ENCODE assay signal across 12 cellular contexts in genomic region chr4:55303818-55304217, GRCh38. TPM values are rescaled to one million over a fixed set of nuclear protein-coding genes. Genes with fewer than 3 reads are reported as not detected.
DNase-seq lines count a peak whose midpoint lies in the region; ATAC-seq and TF ChIP-seq lines count a peak whose summit lies in the region.
"Had no signal": no experiment of that assay in that cellular context is flagged by ENCODE, and none has a peak within 500 bp of the region (broad histone marks: within the 10 kb centered on the region; RNA-seq: fewer than 3 reads in every experiment).

No MANE protein-coding gene starts in this region.

- H3K36me3 Mint-ChIP-seq in CD8-positive, alpha-beta T cell: no peaks in the 10 kb centered on the region
- H3K36me3 Mint-ChIP-seq in activated CD4-positive, alpha-beta memory T cell treated with anti-CD3 and anti-CD28 coated beads for 36 hours: no peaks in the 10 kb centered on the region

- H3K27ac Mint-ChIP-seq in CD8-positive, alpha-beta T cell: no peak overlapping the region
- no peak overlapping the region for H3K27ac Mint-ChIP-seq in activated CD4-positive, alpha-beta memory T cell treated with anti-CD3 and anti-CD28 coated beads for 36 hours

- ATAC-seq in CD8-positive, alpha-beta T cell: no peak
- ATAC-seq in HG02678 (IDR thresholded peaks at IDR 0.05; ENCODE audit: unreplicated experiment): no peak
- ATAC-seq: gastrocnemius medialis, Panc1 had no signal

- no peak overlapping the region for H3K9ac ChIP-seq in fibroblast of lung (ENCODE audit: insufficient read depth, low read length)
- H3K9ac ChIP-seq: BLaER1 had no signal

- H3K4me3 Mint-ChIP-seq in CD8-positive, alpha-beta T cell: no peak overlapping the region
- H3K4me3 Mint-ChIP-seq in activated CD4-positive, alpha-beta memory T cell treated with anti-CD3 and anti-CD28 coated beads for 36 hours: no peak overlapping the region

- in situ Hi-C loops in Caki2 (cut with HindIII; ENCODE audit: low pct_unique_long_range_greater_than_20kb, low sequenced_read_pairs): no loop called here

- H3K4me1 Mint-ChIP-seq in CD8-positive, alpha-beta T cell (ENCODE audit: low read depth): no peaks in the 10 kb centered on the region
- H3K4me1 Mint-ChIP-seq in activated CD4-positive, alpha-beta memory T cell treated with anti-CD3 and anti-CD28 coated beads for 36 hours (ENCODE audit: low read depth): no peaks in the 10 kb centered on the region

- no peaks in the 10 kb centered on the region for H4K20me1 ChIP-seq in fibroblast of lung (ENCODE audit: control insufficient read depth, extremely low read depth, insufficient read depth, low read length)
- H4K20me1 ChIP-seq: BLaER1 had no signal

- intact Hi-C loops in CD8-positive, alpha-beta T cell (cut with DNase I, micrococcal nuclease): no loop called here
- intact Hi-C loops in activated CD4-positive, alpha-beta memory T cell treated with anti-CD3 and anti-CD28 coated beads for 36 hours (cut with micrococcal nuclease): no loop called here

- H3K27me3 Mint-ChIP-seq in CD8-positive, alpha-beta T cell (ENCODE audit: low read depth): peaks cover 7% of the 10 kb centered on the region
- peaks cover 5% of the 10 kb centered on the region for H3K27me3 Mint-ChIP-seq in activated CD4-positive, alpha-beta memory T cell treated with anti-CD3 and anti-CD28 coated beads for 36 hours

- H3K4me1 ChIP-seq in fibroblast of lung (ENCODE audit: control insufficient read depth, extremely low read depth, insufficient read depth, low read length): peaks cover 5% of the 10 kb centered on the region
- H3K4me1 ChIP-seq in CD8-positive, alpha-beta T cell (ENCODE audit: insufficient read depth, low read length): no peaks in the 10 kb centered on the region
- H3K4me1 ChIP-seq: BLaER1, gastrocnemius medialis had no signal

- no peaks in the 10 kb centered on the region for H3K36me3 ChIP-seq in fibroblast of lung (ENCODE audit: control insufficient read depth, insufficient read depth, low read length)
- H3K36me3 ChIP-seq in CD8-positive, alpha-beta T cell (ENCODE audit: insufficient read depth, low read length): no peaks in the 10 kb centered on the region
- H3K36me3 ChIP-seq: BLaER1, gastrocnemius medialis had no signal

- DNase-seq in Caki2 (ENCODE audit: low read depth): peak; percentile 33
- peak; percentile 68 for DNase-seq in OCI-M1 (lab: John Stamatoyannopoulos, UW)
- peak; percentile 58 to 85 for DNase-seq in fibroblast of lung (ENCODE audit: low read depth in 2 of 2)
- peak; percentile 20 for DNase-seq in myocyte (ENCODE audit: low read depth)
- DNase-seq in CD8-positive, alpha-beta T cell: no peak
- no peak for DNase-seq in activated CD4-positive, alpha-beta memory T cell treated with anti-CD3 and anti-CD28 coated beads for 36 hours
- DNase-seq in SHP77 (lab: John Stamatoyannopoulos, UW): no peak
- DNase-seq: gastrocnemius medialis, NCI-H2029 treated with DMSO at 0.1 percent for 48 hours had no signal

- H3K27ac ChIP-seq in fibroblast of lung (ENCODE audit: insufficient read depth, low read length): peak overlapping the region; percentile 13
- H3K27ac ChIP-seq in CD8-positive, alpha-beta T cell (ENCODE audit: low read depth, low read length): no peak overlapping the region
- H3K27ac ChIP-seq: BLaER1, gastrocnemius medialis had no signal

- H3K79me2 ChIP-seq in fibroblast of lung (ENCODE audit: control insufficient read depth, insufficient read depth, low read length): no peaks in the 10 kb centered on the region

- H3K4me2 ChIP-seq in fibroblast of lung (ENCODE audit: extremely low read depth, insufficient read depth, low read length): peak overlapping the region; percentile 40
- H3K4me2 ChIP-seq: BLaER1 had no signal

- H3K9me3 Mint-ChIP-seq in CD8-positive, alpha-beta T cell: no peaks in the 10 kb centered on the region
- H3K9me3 Mint-ChIP-seq in activated CD4-positive, alpha-beta memory T cell treated with anti-CD3 and anti-CD28 coated beads for 36 hours: no peaks in the 10 kb centered on the region

- TF ChIP-seq CTCF in fibroblast of lung (conservative IDR thresholded peaks at IDR 0.05 in 1 of 2, IDR thresholded peaks at IDR 0.05 in 1 of 2; ENCODE audit: low read depth in 1 of 2, low read length in 2 of 2): no peak
- no peak for TF ChIP-seq CTCF in CD8-positive, alpha-beta T cell (IDR thresholded peaks at IDR 0.05)

- H2AFZ ChIP-seq in fibroblast of lung (ENCODE audit: low read length): no peak overlapping the region

- POLR2A ChIA-PET in CD8-positive, alpha-beta T cell (lab: Charles Lee): no interaction called here
- POLR2A ChIA-PET in activated CD4-positive, alpha-beta memory T cell treated with anti-CD3 and anti-CD28 coated beads for 36 hours (lab: Charles Lee): no interaction called here

- CTCF ChIA-PET in CD8-positive, alpha-beta T cell (lab: Charles Lee): interaction anchor here (1.0 kb wide), 1 partner anchor 9 kb away, joined by 6 read pairs; no protein-coding TSS in a partner anchor
- CTCF ChIA-PET in activated CD4-positive, alpha-beta memory T cell treated with anti-CD3 and anti-CD28 coated beads for 36 hours (lab: Charles Lee): interaction anchor here (1.2 kb wide), 1 partner anchor 9 kb away, joined by 9 read pairs; no protein-coding TSS in a partner anchor

- no peaks in the 10 kb centered on the region for H3K9me3 ChIP-seq in fibroblast of lung (ENCODE audit: control insufficient read depth, insufficient read depth, low read depth, low read length)
- no peaks in the 10 kb centered on the region for H3K9me3 ChIP-seq in CD8-positive, alpha-beta T cell (ENCODE audit: low read length)
- H3K9me3 ChIP-seq: BLaER1, gastrocnemius medialis had no signal

- H3K27me3 ChIP-seq in fibroblast of lung (ENCODE audit: control insufficient read depth, insufficient read depth, low read length): no peaks in the 10 kb centered on the region
- H3K27me3 ChIP-seq in CD8-positive, alpha-beta T cell (ENCODE audit: insufficient read depth, low read length): no peaks in the 10 kb centered on the region
- H3K27me3 ChIP-seq: BLaER1, gastrocnemius medialis had no signal

- no peak overlapping the region for H3K4me3 ChIP-seq in fibroblast of lung (replicated peaks in 1 of 4; ENCODE audit: control extremely low read depth in 1 of 4, insufficient read depth in 1 of 4, low read depth in 3 of 4, low read length in 4 of 4)
- H3K4me3 ChIP-seq in CD8-positive, alpha-beta T cell (ENCODE audit: low read depth, low read length): no peak overlapping the region
- H3K4me3 ChIP-seq: BLaER1, gastrocnemius medialis had no signal

RNA-seq across cellular contexts. Expression of gene SRD5A3, which starts 42.2 kb away (rescaled TPM):
- total RNA-seq in Caki2 (2014; rRNA removed; shearing (Covaris generic); ENCODE audit: low replicate concordance): 12.7 and 14.8 TPM in 2 replicates
- total RNA-seq in fibroblast of lung (4.6 and 5.0 TPM in 2 replicates), myocyte (6.8 and 11.6 TPM in 2 replicates)
- polyA plus RNA-seq in fibroblast of lung: 12.3 and 14.3 TPM in 2 replicates
- 12.6 and 15.7 TPM in 2 replicates for polyA plus RNA-seq in fibroblast of lung (2012)
- 22.0 and 22.2 TPM in 2 replicates for polyA minus RNA-seq in fibroblast of lung (ENCODE audit: low replicate concordance)
- 17.2 TPM for polyA plus RNA-seq in myocyte (2012)
- 1 to 10 TPM; 1.1 TPM for total RNA-seq in CD8-positive, alpha-beta T cell
- total RNA-seq in activated CD4-positive, alpha-beta memory T cell treated with anti-CD3 and anti-CD28 coated beads for 36 hours: 10 to 100 TPM; 19.2 to 19.7 TPM

Comparison
In these comparisons a context has a peak if more than half of its experiments do, and no peak if none do; other contexts are left out.
1. DNase-seq: peak in Caki2 (single experiment), OCI-M1 (single experiment), fibroblast of lung (2 of 2) and myocyte (single experiment); none in CD8-positive, alpha-beta T cell (0 of 7), activated CD4-positive, alpha-beta memory T cell treated with anti-CD3 and anti-CD28 coated beads for 36 hours (single experiment) and SHP77 (0 of 2).